Comparison of ENCODE assay signal across 8 cellular contexts in genomic region chr3:64575211-64575844, GRCh38.
DNase-seq lines count a peak whose midpoint lies in the region; ATAC-seq and TF ChIP-seq lines count a peak whose summit lies in the region.

No MANE protein-coding gene starts in this region.

- H3K4me1 ChIP-seq in cardiac muscle cell (ENCODE audit: low read depth), result peaks cover 9% of the 10 kb centered on the region

- ATAC-seq in left cardiac atrium (no peak), HG02870 (IDR thresholded peaks at IDR 0.05; ENCODE audit: unreplicated experiment) (peak; percentile 91)

- peak; percentile 56 for TF ChIP-seq CTCF in cardiac muscle cell (IDR thresholded peaks at IDR 0.05; ENCODE audit: low read depth, low read length)

- H3K36me3 ChIP-seq in cardiac muscle cell, result peaks cover 11% of the 10 kb centered on the region

- no peaks in the 10 kb centered on the region for H3K27me3 ChIP-seq in cardiac muscle cell

- H3K9me3 ChIP-seq in cardiac muscle cell (ENCODE audit: low read depth), result no peaks in the 10 kb centered on the region

- H3K4me3 ChIP-seq in cardiac muscle cell, result no peak overlapping the region

- peak in 1 of 2 donors; percentile 40 for DNase-seq in cardiac muscle cell (ENCODE audit: low read depth in 1 of 2, low spot score in 1 of 2)
- DNase-seq in left cardiac atrium, result no peak
- peak; percentile 22 for DNase-seq in RPMI8226
- peak; percentile 23 for DNase-seq in iPS DF 19.7 (ENCODE audit: low read depth, low spot score)
- no peak for DNase-seq in Ammon's horn (ENCODE audit: low spot score)
- DNase-seq in medulla oblongata (ENCODE audit: extremely low spot score), result no peak
- DNase-seq in posterior vena cava (ENCODE audit: low spot score), result no peak

- intact Hi-C loops in left cardiac atrium (cut with DNase I), result no loop called here
- intact Hi-C loops in posterior vena cava (cut with DNase I), result no loop called here

- no peak overlapping the region for H3K27ac ChIP-seq in cardiac muscle cell

Comparison
In these comparisons a context has a peak if more than half of its experiments do, and no peak if none do; other contexts are left out.
1. DNase-seq: peak in RPMI8226 (single experiment) and iPS DF 19.7 (single experiment); none in left cardiac atrium (single experiment), Ammon's horn (single experiment), medulla oblongata (single experiment) and posterior vena cava (single experiment).